In genomic region chr6:90202156-90202555, GRCh38 we compare ENCODE assay signal across 17 cellular contexts.
DNase-seq lines count a peak whose midpoint lies in the region; ATAC-seq, FAIRE-seq and TF ChIP-seq lines count a peak whose summit lies in the region.
"Had no signal": no experiment of that assay in that cellular context is flagged by ENCODE, and none has a peak within 500 bp of the region (broad histone marks: within the 10 kb centered on the region; RNA-seq: fewer than 3 reads in every experiment).

No MANE protein-coding gene starts in this region.

- H3K27ac ChIP-seq in OCI-LY3 (ENCODE audit: low read length) (peak overlapping the region; percentile 3; the same call in 1 of the 2 replicates), heart right ventricle (no peak overlapping the region), osteoblast (ENCODE audit: low read depth, low read length) (no peak overlapping the region)

- intact Hi-C loops in heart right ventricle (cut with DNase I) = no loop called here

- TF ChIP-seq CTCF in OCI-LY3 (IDR thresholded peaks at IDR 0.05; ENCODE audit: low read depth, low read length) (no peak), mesothelial cell of epicardium (IDR thresholded peaks at IDR 0.05; ENCODE audit: unreplicated experiment) (no peak), heart right ventricle (IDR thresholded peaks at IDR 0.05) (no peak), osteoblast (IDR thresholded peaks at IDR 0.05; ENCODE audit: extremely low read depth, low read depth, low read length) (no peak)

- no peak for TF ChIP-seq POLR2A in GM12892 (IDR thresholded peaks at IDR 0.05; ENCODE audit: low read depth, low read length)

- H3K4me3 ChIP-seq in OCI-LY3 (ENCODE audit: low read length) (peak overlapping the region; percentile 7; the same call in 1 of the 2 replicates), heart right ventricle (no peak overlapping the region), osteoblast (ENCODE audit: insufficient read depth, low read length) (no peak overlapping the region)

- H3K79me2 ChIP-seq in OCI-LY3 (ENCODE audit: low read length) (no peaks in the 10 kb centered on the region), osteoblast (ENCODE audit: insufficient read depth, low read length) (no peaks in the 10 kb centered on the region)

- H3K36me3 ChIP-seq in OCI-LY3 (replicated peaks; ENCODE audit: low read depth, low read length) (no peaks in the 10 kb centered on the region), heart right ventricle (peaks cover 0 to 3% (median 0%) of the 10 kb centered on the region in 9 donors), osteoblast (ENCODE audit: insufficient read depth, low read length) (no peaks in the 10 kb centered on the region)

- H3K4me2 ChIP-seq in OCI-LY3 (ENCODE audit: low read length) (peak overlapping the region; percentile 40), osteoblast (ENCODE audit: insufficient read depth, low read length) (no peak overlapping the region)

- peaks cover 15% of the 10 kb centered on the region for H3K4me1 Mint-ChIP-seq in mesothelial cell of epicardium

- peak overlapping the region; percentile 33 for H3K27ac Mint-ChIP-seq in mesothelial cell of epicardium

- no peaks in the 10 kb centered on the region; the same call in 1 of the 2 replicates for H3K27me3 ChIP-seq in OCI-LY3 (ENCODE audit: low read depth, low read length)
- no peaks in the 10 kb centered on the region for H3K27me3 ChIP-seq in heart right ventricle
- H3K27me3 ChIP-seq in osteoblast (ENCODE audit: insufficient read depth, low read length) = peaks cover 10% of the 10 kb centered on the region

- peak overlapping the region; percentile 4; the same call in 1 of the 2 replicates for H3K9ac ChIP-seq in OCI-LY3 (ENCODE audit: low read length)

- WGBS in heart right ventricle, 2 donors = 79% methylated on average over 2 of the region's 2 CpGs

- H3K4me1 ChIP-seq in OCI-LY3 (ENCODE audit: low read length) (peaks cover 14% of the 10 kb centered on the region), heart right ventricle (peaks cover 0 to 12% (median 0%) of the 10 kb centered on the region in 9 donors), osteoblast (ENCODE audit: insufficient read depth, low read length) (peaks cover 7% of the 10 kb centered on the region)

- peaks cover 15% of the 10 kb centered on the region for H3K9me3 Mint-ChIP-seq in mesothelial cell of epicardium

- peak; percentile 9 for FAIRE-seq in GM12892 (lab: Jason Lieb, UNC)

- H3K27me3 Mint-ChIP-seq in mesothelial cell of epicardium (ENCODE audit: low read depth) = no peaks in the 10 kb centered on the region

- peak; percentile 82 to 83 for ATAC-seq in activated CD4-positive, CD25-positive, alpha-beta regulatory T cell treated with anti-CD3 and anti-CD28 coated beads, Interleukin-2, amount 50 U/mL, for 24 hours
- ATAC-seq in HG03280 (IDR thresholded peaks at IDR 0.05; ENCODE audit: unreplicated experiment) (no peak), heart right ventricle (no peak)

- no peak overlapping the region for H2AFZ ChIP-seq in OCI-LY3 (ENCODE audit: low read depth, low read length)
- H2AFZ ChIP-seq in osteoblast (ENCODE audit: low read length) = no peak overlapping the region

- DNase-seq in activated CD4-positive, CD25-positive, alpha-beta regulatory T cell (lab: John Stamatoyannopoulos, UW) = no peak
- DNase-seq in GM12892 (ENCODE audit: insufficient read length) (no peak), mesothelial cell of epicardium (ENCODE audit: low spot score in 2 of 2, unreplicated experiment in 2 of 2) (no peak), heart right ventricle (no peak), osteoblast (ENCODE audit: insufficient read length, low spot score, missing footprints) (no peak)
- DNase-seq: ACHN; amniotic stem cell; foreskin melanocyte; mesendoderm; NCI-H2029 treated with DMSO at 0.1 percent for 48 hours; NK-92 treated with Interleukin-12 subunit alpha and Interleukin-12 subunit beta, amount 100 ng/mL, for 24 hours; nucleus accumbens; Right ventricle myocardium superior; T1000 had no signal

- H3K4me3 Mint-ChIP-seq in mesothelial cell of epicardium = no peak overlapping the region

- H4K20me1 ChIP-seq in OCI-LY3 (ENCODE audit: insufficient read depth, low read length) (no peaks in the 10 kb centered on the region), osteoblast (ENCODE audit: insufficient read depth, low read length) (no peaks in the 10 kb centered on the region)

- 0 out of 2 replicates have a peak, but pooled peaks cover 13% of the 10 kb centered on the region for H3K9me3 ChIP-seq in OCI-LY3 (ENCODE audit: insufficient read depth, low read length)
- H3K9me3 ChIP-seq in heart right ventricle = no peaks in the 10 kb centered on the region
- H3K9me3 ChIP-seq in osteoblast (ENCODE audit: low read depth, low read length) = no peaks in the 10 kb centered on the region

- H3K36me3 Mint-ChIP-seq in mesothelial cell of epicardium = peaks cover 29% of the 10 kb centered on the region

Comparison
In these comparisons a context has a peak if more than half of its experiments do, and no peak if none do; other contexts are left out.
1. ATAC-seq: peak in activated CD4-positive, CD25-positive, alpha-beta regulatory T cell treated with anti-CD3 and anti-CD28 coated beads, Interleukin-2, amount 50 U/mL, for 24 hours (2 of 2); none in HG03280 (single experiment) and heart right ventricle (0 of 8).